ENCODE assay signal across 12 cellular contexts in the genomic region with DNA sequence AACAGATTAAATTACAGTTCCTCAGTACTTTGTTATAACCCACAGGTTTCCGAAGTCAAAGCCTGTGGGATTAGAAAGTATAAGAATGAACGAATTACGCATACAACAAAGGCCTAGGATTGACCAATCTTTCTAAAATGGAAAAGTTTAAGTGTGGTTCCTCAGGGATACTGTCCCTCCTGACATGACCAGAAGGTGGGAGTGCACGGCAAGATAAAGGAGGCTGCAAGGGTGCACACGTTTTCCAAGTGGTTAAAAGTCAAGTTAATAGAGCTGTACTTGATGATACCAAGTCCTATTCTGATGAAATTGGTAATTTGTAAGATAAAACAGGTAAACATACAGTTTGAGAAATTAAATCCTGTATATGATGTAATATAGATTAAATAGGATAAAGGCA.
A peak's percentile ranks its signal among the peaks of the same experiment; 100 is the strongest.
DNase-seq lines count a peak whose midpoint lies in the region; ATAC-seq, FAIRE-seq and TF ChIP-seq lines count a peak whose summit lies in the region.
"Had no signal": no experiment of that assay in that cellular context is flagged by ENCODE, and none has a peak within 500 bp of the region (broad histone marks: within the 10 kb centered on the region; RNA-seq: fewer than 3 reads in every experiment).

No MANE protein-coding gene starts in this region.

- no peaks in the 10 kb centered on the region for H3K9me3 ChIP-seq in left lung
- H3K9me3 ChIP-seq: SJCRH30, thyroid gland had no signal

- ATAC-seq in left lung: peak; percentile 36
- ATAC-seq in HG02642 (IDR thresholded peaks at IDR 0.05; ENCODE audit: poor library complexity, unreplicated experiment): no peak
- ATAC-seq in GM21529 (IDR thresholded peaks at IDR 0.05; ENCODE audit: unreplicated experiment): no peak

- H3K4me3 ChIP-seq in HFF-Myc (replicated peaks; ENCODE audit: low read depth, low read length): no peak overlapping the region
- H3K4me3 ChIP-seq in bronchial epithelial cell (ENCODE audit: low read depth, low read length): no peak overlapping the region
- no peak overlapping the region for H3K4me3 ChIP-seq in left lung
- H3K4me3 ChIP-seq: lung, SJCRH30, thyroid gland had no signal

- H3K27ac ChIP-seq in C4-2B: no peak overlapping the region
- H3K27ac ChIP-seq in left lung: no peak overlapping the region
- H3K27ac ChIP-seq: SJCRH30, thyroid gland had no signal

- FAIRE-seq in bronchial epithelial cell (lab: Jason Lieb, UNC): no peak

- H3K36me3 ChIP-seq in bronchial epithelial cell (ENCODE audit: control insufficient read depth, insufficient read depth, low read length) (no peaks in the 10 kb centered on the region), left lung (no peaks in the 10 kb centered on the region)
- H3K36me3 ChIP-seq: SJCRH30, thyroid gland had no signal

- H3K4me1 ChIP-seq in left lung: no peaks in the 10 kb centered on the region
- H3K4me1 ChIP-seq: SJCRH30, thyroid gland had no signal

- H3K27me3 ChIP-seq in bronchial epithelial cell (ENCODE audit: control insufficient read depth, insufficient read depth, low read length) (no peaks in the 10 kb centered on the region), left lung (no peaks in the 10 kb centered on the region)
- H3K27me3 ChIP-seq: SJCRH30, thyroid gland had no signal

- no peak for DNase-seq in HFF-Myc (ENCODE audit: extremely low read depth, low read depth)
- DNase-seq in bronchial epithelial cell (ENCODE audit: low read depth): peak; percentile 42
- no peak for DNase-seq in left lung
- no peak for DNase-seq in CD1c-positive myeloid dendritic cell (ENCODE audit: extremely low spot score)
- no peak for DNase-seq in GM19238 (ENCODE audit: insufficient read length, low spot score)
- DNase-seq: activated CD4-positive, CD25-positive, alpha-beta regulatory T cell treated with anti-CD3 and anti-CD28 coated beads, Interleukin-2, amount 50 U/mL, for 72 hours; thyroid gland had no signal

- peak; percentile 49 for TF ChIP-seq CTCF in C4-2B (conservative IDR thresholded peaks at IDR 0.05)
- TF ChIP-seq CTCF in HFF-Myc (IDR thresholded peaks at IDR 0.05; ENCODE audit: low read depth, low read length, missing control alignments): peak; percentile 51
- peak; percentile 46 for TF ChIP-seq CTCF in bronchial epithelial cell (IDR thresholded peaks at IDR 0.05; ENCODE audit: insufficient read depth, low read length, severe bottlenecking)
- no peak for TF ChIP-seq CTCF in left lung (IDR thresholded peaks at IDR 0.05)

- intact Hi-C loops in left lung (cut with DNase I): no loop called here

Comparison
In these comparisons a context has a peak if more than half of its experiments do, and no peak if none do; other contexts are left out.
1. CTCF ChIP-seq: peak in C4-2B (single experiment), HFF-Myc (single experiment) and bronchial epithelial cell (single experiment); none in left lung (0 of 2).